Comparison of ENCODE assay signal across 15 cellular contexts in genomic region chr12:100661300-100661951, GRCh38.
A peak's percentile ranks its signal among the peaks of the same experiment; 100 is the strongest.
DNase-seq lines count a peak whose midpoint lies in the region; ATAC-seq and TF ChIP-seq lines count a peak whose summit lies in the region.
"Had no signal": no experiment of that assay in that cellular context is flagged by ENCODE, and none has a peak within 500 bp of the region (broad histone marks: within the 10 kb centered on the region; RNA-seq: fewer than 3 reads in every experiment).

No MANE protein-coding gene starts in this region.

- H3K9ac ChIP-seq in adipocyte (ENCODE audit: low read length): no peak overlapping the region

- intact Hi-C loops in cardiac septum (cut with DNase I): no loop called here
- intact Hi-C loops in left ventricle myocardium superior (cut with micrococcal nuclease): no loop called here

- peaks cover 7% of the 10 kb centered on the region for H3K27me3 Mint-ChIP-seq in type B pancreatic cell

- no peaks in the 10 kb centered on the region for H3K4me1 Mint-ChIP-seq in type B pancreatic cell (ENCODE audit: unreplicated experiment)
- H3K4me1 Mint-ChIP-seq: activated naive CD8-positive, alpha-beta T cell treated with anti-CD3 and anti-CD28 coated beads for 36 hours had no signal

- H3K36me3 ChIP-seq in adipocyte (ENCODE audit: control insufficient read depth, insufficient read depth, low read length, severe bottlenecking): no peaks in the 10 kb centered on the region
- H3K36me3 ChIP-seq: left ventricle myocardium inferior, pancreas had no signal

- in situ Hi-C loops in GM13977 (cut with MboI; ENCODE audit: low pct_unique_long_range_greater_than_20kb, low sequenced_read_pairs, unreplicated experiment): no loop called here

- DNase-seq in GM13977 (ENCODE audit: low spot score) (peak; percentile 14), adipocyte (ENCODE audit: low read depth) (peak; percentile 37), myocyte (ENCODE audit: low read depth) (peak; percentile 9), cardiac septum (ENCODE audit: low spot score) (no peak), medulla oblongata (ENCODE audit: extremely low spot score) (no peak), type B pancreatic cell (ENCODE audit: extremely low spot score, unreplicated experiment) (no peak), left ventricle myocardium superior (no peak)
- DNase-seq: activated CD8-positive, alpha-beta T cell treated with anti-CD3 and anti-CD28 coated beads, Interleukin-2, amount 10 ng/mL, durations not matched to agents 7 days and 5 days; activated naive CD8-positive, alpha-beta T cell treated with anti-CD3 and anti-CD28 coated beads for 36 hours; KBM-7; left ventricle myocardium inferior; pancreas; stimulated activated CD4-positive, alpha-beta T cell treated with anti-CD3 and anti-CD28 coated beads, Interleukin-2, amount 100 ng/mL, for 24 hours; stimulated activated naive CD8-positive, alpha-beta T cell treated with anti-CD3 and anti-CD28 coated beads, Interleukin-15, Interleukin-2, amounts not matched to agents 100 U/mL and 50 U/mL, for 24 hours had no signal

- H3K9me3 Mint-ChIP-seq in type B pancreatic cell: no peaks in the 10 kb centered on the region

- no peak for TF ChIP-seq CTCF in GM13977 (IDR thresholded peaks at IDR 0.05; ENCODE audit: extremely low read depth, insufficient read depth, missing control alignments)
- no peak for TF ChIP-seq CTCF in type B pancreatic cell (conservative IDR thresholded peaks at IDR 0.05)

- H3K4me3 Mint-ChIP-seq in type B pancreatic cell: no peak overlapping the region
- H3K4me3 Mint-ChIP-seq: activated CD8-positive, alpha-beta T cell treated with anti-CD3 and anti-CD28 coated beads, Interleukin-2, amount 10 ng/mL, durations not matched to agents 7 days and 5 days; activated naive CD8-positive, alpha-beta T cell treated with anti-CD3 and anti-CD28 coated beads for 36 hours had no signal

- ATAC-seq in HG02852 (IDR thresholded peaks at IDR 0.05; ENCODE audit: unreplicated experiment): peak; percentile 72
- ATAC-seq in left ventricle myocardium superior: no peak
- ATAC-seq: activated CD8-positive, alpha-beta T cell treated with anti-CD3 and anti-CD28 coated beads, Interleukin-2, amount 10 ng/mL, durations not matched to agents 7 days and 5 days; pancreas; stimulated activated naive CD8-positive, alpha-beta T cell treated with anti-CD3 and anti-CD28 coated beads, Interleukin-15, Interleukin-2, amounts not matched to agents 100 U/mL and 50 U/mL, for 24 hours had no signal

- no peaks in the 10 kb centered on the region for H3K4me1 ChIP-seq in adipocyte (ENCODE audit: control insufficient read depth, insufficient read depth, low read length)
- H3K4me1 ChIP-seq: left ventricle myocardium inferior, pancreas had no signal

- H3K36me3 Mint-ChIP-seq in type B pancreatic cell: no peaks in the 10 kb centered on the region
- H3K36me3 Mint-ChIP-seq: activated naive CD8-positive, alpha-beta T cell treated with anti-CD3 and anti-CD28 coated beads for 36 hours had no signal

- peaks cover 9% of the 10 kb centered on the region for H3K9me3 ChIP-seq in adipocyte (ENCODE audit: control insufficient read depth, low read length)
- H3K9me3 ChIP-seq: pancreas had no signal

- no peaks in the 10 kb centered on the region for H3K27me3 ChIP-seq in adipocyte (replicated peaks; ENCODE audit: control insufficient read depth, insufficient read depth, low read length)
- H3K27me3 ChIP-seq: pancreas had no signal

- no peak overlapping the region for H3K4me3 ChIP-seq in adipocyte (ENCODE audit: low read length)
- H3K4me3 ChIP-seq: left ventricle myocardium inferior, pancreas had no signal

- no peak overlapping the region for H3K27ac Mint-ChIP-seq in type B pancreatic cell
- H3K27ac Mint-ChIP-seq: activated CD8-positive, alpha-beta T cell treated with anti-CD3 and anti-CD28 coated beads, Interleukin-2, amount 10 ng/mL, durations not matched to agents 7 days and 5 days; activated naive CD8-positive, alpha-beta T cell treated with anti-CD3 and anti-CD28 coated beads for 36 hours had no signal

Comparison
In these comparisons a context has a peak if more than half of its experiments do, and no peak if none do; other contexts are left out.
1. DNase-seq: peak in GM13977 (single experiment), adipocyte (single experiment) and myocyte (single experiment); none in cardiac septum (single experiment), medulla oblongata (single experiment), type B pancreatic cell (single experiment) and left ventricle myocardium superior (single experiment).